In the genomic region with DNA sequence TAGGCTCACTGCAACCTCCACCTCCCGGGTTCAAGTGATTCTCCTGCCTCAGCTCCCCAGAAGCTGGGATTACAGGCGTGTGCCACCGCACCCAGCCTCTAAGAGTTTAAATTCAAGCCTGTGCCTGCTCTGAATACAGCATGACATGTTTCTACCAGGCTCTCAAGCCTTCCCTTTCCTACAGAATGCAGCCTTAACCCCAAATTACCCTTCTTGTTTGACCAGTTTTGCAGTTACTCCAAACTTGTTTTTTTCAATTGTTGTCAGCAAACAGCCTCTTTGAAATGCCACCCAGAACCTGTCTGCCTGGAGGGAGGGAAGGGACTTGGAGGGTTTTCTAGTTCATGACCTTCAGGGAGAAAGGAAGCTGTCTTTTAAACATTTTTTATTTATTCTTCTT, we compare ENCODE assay signal across 10 cellular contexts.
DNase-seq lines count a peak whose midpoint lies in the region; ATAC-seq and TF ChIP-seq lines count a peak whose summit lies in the region.
"Had no signal": no experiment of that assay in that cellular context is flagged by ENCODE, and none has a peak within 500 bp of the region (broad histone marks: within the 10 kb centered on the region; RNA-seq: fewer than 3 reads in every experiment).

No MANE protein-coding gene starts in this region.

- CTCF ChIA-PET in RWPE1 (lab: Yijun Ruan, JAX), result interaction anchor here (0.6 kb wide), 1 partner anchor 36 kb away, joined by 6 read pairs; no protein-coding TSS in a partner anchor

- peak overlapping the region; percentile 78 for H3K27ac Mint-ChIP-seq in stimulated activated effector memory CD8-positive, alpha-beta T cell treated with anti-CD3 and anti-CD28 coated beads, Interleukin-12 subunit alpha, Interleukin-12 subunit beta, amount 100 ng/mL, for 72 hours
- H3K27ac Mint-ChIP-seq: stimulated activated naive B cell treated with anti-CD40 and anti-IgM and Interleukin-4, amounts not matched to agents 10 μg/mL and 1 μg/mL and 100 μg/mL, for 72 hours had no signal

- H3K4me1 Mint-ChIP-seq in stimulated activated effector memory CD8-positive, alpha-beta T cell treated with anti-CD3 and anti-CD28 coated beads, Interleukin-12 subunit alpha, Interleukin-12 subunit beta, amount 100 ng/mL, for 72 hours, result peaks cover 39% of the 10 kb centered on the region

- H3K27ac ChIP-seq in RWPE1, result peak overlapping the region; percentile 85

- no peak for TF ChIP-seq CTCF in RWPE1 (conservative IDR thresholded peaks at IDR 0.05; ENCODE audit: low read depth)

- POLR2A ChIA-PET in RWPE1 (lab: Yijun Ruan, JAX; ENCODE audit: low non-redundant PET), result no interaction called here

- H3K36me3 Mint-ChIP-seq in stimulated activated effector memory CD8-positive, alpha-beta T cell treated with anti-CD3 and anti-CD28 coated beads, Interleukin-12 subunit alpha, Interleukin-12 subunit beta, amount 100 ng/mL, for 72 hours, result no peaks in the 10 kb centered on the region

- DNase-seq in DMS79 (lab: John Stamatoyannopoulos, UW), result peak; percentile 71
- DNase-seq in RWPE1 (ENCODE audit: low spot score), result peak; percentile 84
- DNase-seq in iPS-NIHi7 (ENCODE audit: extremely low spot score), result peak; percentile 27
- DNase-seq in stimulated activated effector memory CD8-positive, alpha-beta T cell treated with anti-CD3 and anti-CD28 coated beads, Interleukin-12 subunit alpha, Interleukin-12 subunit beta, amount 100 ng/mL, for 72 hours (ENCODE audit: low spot score in 2 of 2), result no peak
- no peak for DNase-seq in 8988T
- no peak for DNase-seq in midbrain (lab: John Stamatoyannopoulos, UW)
- no peak for DNase-seq in activated T-cell treated with anti-CD3 and anti-CD28 coated beads for 4 hours
- DNase-seq in activated CD8-positive, alpha-beta memory T cell treated with anti-CD3 and anti-CD28 coated beads, Interleukin-2, amount 50 U/mL, for 4 hours, result no peak
- DNase-seq: NCI-H1930; stimulated activated naive B cell treated with anti-CD40 and anti-IgM and Interleukin-4, amounts not matched to agents 10 μg/mL and 1 μg/mL and 100 μg/mL, for 72 hours had no signal

- H3K9me3 Mint-ChIP-seq in stimulated activated effector memory CD8-positive, alpha-beta T cell treated with anti-CD3 and anti-CD28 coated beads, Interleukin-12 subunit alpha, Interleukin-12 subunit beta, amount 100 ng/mL, for 72 hours, result no peaks in the 10 kb centered on the region
- H3K9me3 Mint-ChIP-seq: stimulated activated naive B cell treated with anti-CD40 and anti-IgM and Interleukin-4, amounts not matched to agents 10 μg/mL and 1 μg/mL and 100 μg/mL, for 72 hours had no signal

- no peak overlapping the region for H3K4me3 Mint-ChIP-seq in stimulated activated effector memory CD8-positive, alpha-beta T cell treated with anti-CD3 and anti-CD28 coated beads, Interleukin-12 subunit alpha, Interleukin-12 subunit beta, amount 100 ng/mL, for 72 hours
- H3K4me3 Mint-ChIP-seq: stimulated activated naive B cell treated with anti-CD40 and anti-IgM and Interleukin-4, amounts not matched to agents 10 μg/mL and 1 μg/mL and 100 μg/mL, for 72 hours had no signal

- no peak for ATAC-seq in stimulated activated effector memory CD8-positive, alpha-beta T cell treated with anti-CD3 and anti-CD28 coated beads, Interleukin-12 subunit alpha, Interleukin-12 subunit beta, amount 100 ng/mL, for 72 hours
- ATAC-seq: stimulated activated naive B cell treated with anti-CD40 and anti-IgM and Interleukin-4, amounts not matched to agents 10 μg/mL and 1 μg/mL and 100 μg/mL, for 72 hours had no signal

Comparison
In these comparisons a context has a peak if more than half of its experiments do, and no peak if none do; other contexts are left out.
1. DNase-seq: peak in DMS79 (single experiment), RWPE1 (single experiment) and iPS-NIHi7 (single experiment); none in stimulated activated effector memory CD8-positive, alpha-beta T cell treated with anti-CD3 and anti-CD28 coated beads, Interleukin-12 subunit alpha, Interleukin-12 subunit beta, amount 100 ng/mL, for 72 hours (0 of 2), 8988T (single experiment), midbrain (single experiment), activated T-cell treated with anti-CD3 and anti-CD28 coated beads for 4 hours (single experiment) and activated CD8-positive, alpha-beta memory T cell treated with anti-CD3 and anti-CD28 coated beads, Interleukin-2, amount 50 U/mL, for 4 hours (single experiment).